1 cellular context compared by ENCODE assay signal in genomic region chr2:132416080-132416911, GRCh38.
TF ChIP-seq lines count a peak whose summit lies in the region.

Gene GPR39 (plus strand): TSS chr2:132416805.

TF ChIP-seq in H1, 55 proteins besides CTCF, POLR2A, EP300 and RAD21 (continued from another document):
- TF ChIP-seq POLR2AphosphoS5 (IDR thresholded peaks at IDR 0.05; ENCODE audit: low read depth, low read length), result no peak
- no peak for TF ChIP-seq TCF12 (IDR thresholded peaks at IDR 0.05; ENCODE audit: low read depth, low read length)
- no peak for TF ChIP-seq FOSL1 (IDR thresholded peaks at IDR 0.05; ENCODE audit: insufficient read depth, low read depth, low read length)
- TF ChIP-seq ATF3 (IDR thresholded peaks at IDR 0.05; ENCODE audit: insufficient read depth, low read depth, low read length), result no peak
- no peak for TF ChIP-seq PHF8 (conservative IDR thresholded peaks at IDR 0.05; ENCODE audit: low read depth, low read length)
- TF ChIP-seq USF2 (IDR thresholded peaks at IDR 0.05; ENCODE audit: low read length), result no peak
- TF ChIP-seq BACH1 (IDR thresholded peaks at IDR 0.05; ENCODE audit: low read length), result no peak
- no peak for TF ChIP-seq SP4 (IDR thresholded peaks at IDR 0.05; ENCODE audit: low read length)
- no peak for TF ChIP-seq CBX8 (IDR thresholded peaks at IDR 0.05; ENCODE audit: borderline replicate concordance, low read depth, low read length)
- no peak for TF ChIP-seq RFX5 (IDR thresholded peaks at IDR 0.05; ENCODE audit: borderline replicate concordance, low read depth, low read length)
- TF ChIP-seq CHD2 (IDR thresholded peaks at IDR 0.05; ENCODE audit: low read length), result no peak
- TF ChIP-seq CHD7 (IDR thresholded peaks at IDR 0.05; ENCODE audit: insufficient replicate concordance, low read length), result no peak
- no peak for TF ChIP-seq SAP30 (IDR thresholded peaks at IDR 0.05; ENCODE audit: insufficient read depth, insufficient replicate concordance, low read length)
- TF ChIP-seq RXRA (IDR thresholded peaks at IDR 0.05; ENCODE audit: insufficient read depth, low read depth, low read length), result no peak
- no peak for TF ChIP-seq NRF1 (IDR thresholded peaks at IDR 0.05; ENCODE audit: low read depth, low read length)
- no peak for TF ChIP-seq SIRT6 (IDR thresholded peaks at IDR 0.05; ENCODE audit: low read length)
- TF ChIP-seq TAF7 (optimal IDR thresholded peaks at IDR 0.05; ENCODE audit: borderline replicate concordance, low read depth, low read length), result no peak
- no peak for TF ChIP-seq NANOG (IDR thresholded peaks at IDR 0.05; ENCODE audit: insufficient read depth, low read depth, low read length, poor library complexity, severe bottlenecking)
- no peak for TF ChIP-seq GTF2F1 (IDR thresholded peaks at IDR 0.05; ENCODE audit: borderline replicate concordance, low read depth, low read length)
- peak; percentile 29; the same call in 1 of the 2 replicates for TF ChIP-seq E2F6 (IDR thresholded peaks at IDR 0.05)
- no peak for TF ChIP-seq RBBP5 (IDR thresholded peaks at IDR 0.05; ENCODE audit: borderline replicate concordance, low read depth, low read length)
- TF ChIP-seq TAF1 (IDR thresholded peaks at IDR 0.05; ENCODE audit: low read depth, low read length), result peak; percentile 21
- TF ChIP-seq KDM4A (IDR thresholded peaks at IDR 0.05; ENCODE audit: low read depth, low read length, severe bottlenecking), result peak; percentile 78
- no peak for TF ChIP-seq MAFK (IDR thresholded peaks at IDR 0.05; ENCODE audit: low read depth, low read length)
- TF ChIP-seq TBP (IDR thresholded peaks at IDR 0.05; ENCODE audit: low read depth, low read length), result peak; percentile 47; the same call in 1 of the 2 replicates
- no peak for TF ChIP-seq BRCA1 (IDR thresholded peaks at IDR 0.05; ENCODE audit: low read depth, low read length)
- TF ChIP-seq BCL11A (IDR thresholded peaks at IDR 0.05; ENCODE audit: low read depth in 2 of 2, low read length in 2 of 2), result no peak
- TF ChIP-seq SUZ12 (IDR thresholded peaks at IDR 0.05; ENCODE audit: low read length), result peak; percentile 34; the same call in 1 of the 2 replicates
- no peak for TF ChIP-seq CBX5 (IDR thresholded peaks at IDR 0.05; ENCODE audit: low read depth, low read length)
- TF ChIP-seq ASH2L (IDR thresholded peaks at IDR 0.05; ENCODE audit: low read length), result peak; percentile 85
- TF ChIP-seq SIN3A (conservative IDR thresholded peaks at IDR 0.05 in 1 of 2, IDR thresholded peaks at IDR 0.05 in 1 of 2; ENCODE audit: low read depth in 1 of 2, low read length in 2 of 2), result no peak
- no peak for TF ChIP-seq CEBPB (IDR thresholded peaks at IDR 0.05; ENCODE audit: low read depth, low read length)
- peak; percentile 57 for TF ChIP-seq MAX (IDR thresholded peaks at IDR 0.05)
- no peak for TF ChIP-seq SP1 (IDR thresholded peaks at IDR 0.05; ENCODE audit: low read depth, low read length)
- TF ChIP-seq SP2 (IDR thresholded peaks at IDR 0.05; ENCODE audit: low read length), result no peak
- TF ChIP-seq EZH2 (IDR thresholded peaks at IDR 0.05; ENCODE audit: low read depth, low read length, severe bottlenecking), result no peak
- TF ChIP-seq CREB1 (IDR thresholded peaks at IDR 0.05), result no peak
- TF ChIP-seq CHD1 (IDR thresholded peaks at IDR 0.05; ENCODE audit: low read depth, low read length), result no peak
- TF ChIP-seq HDAC6 (IDR thresholded peaks at IDR 0.05; ENCODE audit: low read depth, low read length), result no peak
- TF ChIP-seq EGR1 (IDR thresholded peaks at IDR 0.05; ENCODE audit: borderline replicate concordance, low read depth, low read length), result no peak
- TF ChIP-seq TEAD4 (IDR thresholded peaks at IDR 0.05; ENCODE audit: low read depth, low read length), result no peak
